In genomic region chr5:180829711-180830110, GRCh38 we compare ENCODE assay signal across 11 cellular contexts. TPM values are rescaled to one million over a fixed set of nuclear protein-coding genes. Genes with fewer than 3 reads are reported as not detected.
DNase-seq lines count a peak whose midpoint lies in the region; ATAC-seq and TF ChIP-seq lines count a peak whose summit lies in the region.
"Had no signal": no experiment of that assay in that cellular context is flagged by ENCODE, and none has a peak within 500 bp of the region (broad histone marks: within the 10 kb centered on the region; RNA-seq: fewer than 3 reads in every experiment).

No MANE protein-coding gene starts in this region.

- H3K36me3 Mint-ChIP-seq in naive thymus-derived CD8-positive, alpha-beta T cell = peaks cover 4 to 27% (median 26%) of the 10 kb centered on the region in 3 donors

- no peaks in the 10 kb centered on the region for H3K27me3 Mint-ChIP-seq in naive thymus-derived CD8-positive, alpha-beta T cell

- peak overlapping the region; percentile 77 for H3K4me3 ChIP-seq in right cardiac atrium (ENCODE audit: low read length)
- H3K4me3 ChIP-seq in body of pancreas = no peak overlapping the region
- peak overlapping the region; percentile 86 to 96 for H3K4me3 ChIP-seq in vagina

- POLR2A ChIA-PET in naive thymus-derived CD8-positive, alpha-beta T cell (lab: Charles Lee) = interaction anchor here (0.8 to 9.3 kb wide), 12 partner anchors 8 to 1206 kb away, joined by 3 to 642 read pairs (median 8); partner anchors contain the start of genes HNRNPH1, MGAT1, TRIM41 and ZFP62

- TF ChIP-seq POLR2A in body of pancreas (IDR thresholded peaks at IDR 0.05) (no peak), vagina (IDR thresholded peaks at IDR 0.05) (no peak)

- H3K4me1 Mint-ChIP-seq in naive thymus-derived CD8-positive, alpha-beta T cell = peaks cover 28 to 65% (median 62%) of the 10 kb centered on the region in 4 donors

- 97% methylated on average over 5 of the region's 5 CpGs for WGBS in right cardiac atrium
- 87 to 93% methylated on average over 5 of the region's 5 CpGs for WGBS in body of pancreas, 2 donors

- H3K4me1 ChIP-seq in right cardiac atrium (ENCODE audit: control insufficient read depth, insufficient read depth, low read length) (peaks cover 13% of the 10 kb centered on the region), body of pancreas (peaks cover 71% of the 10 kb centered on the region), vagina (peaks cover 68% of the 10 kb centered on the region)

- no peaks in the 10 kb centered on the region for H3K9me3 ChIP-seq in right cardiac atrium (ENCODE audit: control insufficient read depth, low read length)
- H3K9me3 ChIP-seq in body of pancreas = no peaks in the 10 kb centered on the region
- no peaks in the 10 kb centered on the region for H3K9me3 ChIP-seq in vagina

- H3K27ac ChIP-seq in right cardiac atrium (ENCODE audit: low read length) (peak overlapping the region; percentile 92), body of pancreas (peak overlapping the region in 3 of 4 donors; percentile 97 to 99 (median 99)), vagina (peak overlapping the region; percentile 98)

- peak overlapping the region; percentile 96 to 100 (median 98) for H3K27ac Mint-ChIP-seq in naive thymus-derived CD8-positive, alpha-beta T cell

- DNase-seq in right cardiac atrium (no peak), left cardiac atrium (no peak), body of pancreas (no peak), vagina (ENCODE audit: extremely low spot score in 2 of 2) (no peak), NCI-H2107 treated with DMSO at 0.1 percent for 48 hours (lab: John Stamatoyannopoulos, UW; ENCODE audit: unreplicated experiment) (no peak), NCI-H748 treated with DMSO at 0.1 percent for 48 hours (lab: John Stamatoyannopoulos, UW) (no peak)
- DNase-seq in naive thymus-derived CD8-positive, alpha-beta T cell = no peak
- DNase-seq: NCI-H1694; stimulated activated CD4-positive, alpha-beta T cell treated with anti-CD3 and anti-CD28 coated beads, Interleukin-15, amount 100 ng/mL, for 24 hours; SW 1271 had no signal

- peaks cover 0 to 5% (median 0%) of the 10 kb centered on the region in 9 donors for H3K9me3 Mint-ChIP-seq in naive thymus-derived CD8-positive, alpha-beta T cell

- intact Hi-C loops in right cardiac atrium (cut with DNase I) = no loop called here
- intact Hi-C loops in left cardiac atrium (cut with DNase I) = no loop called here
- intact Hi-C loops in body of pancreas (cut with DNase I) = no loop called here
- intact Hi-C loops in vagina (cut with DNase I) = loop anchor here (10.0 kb wide), 1 partner anchor 415 kb away; the partner anchor contains the start of gene RACK1

- ATAC-seq in right cardiac atrium = no peak
- no peak for ATAC-seq in left cardiac atrium
- ATAC-seq in body of pancreas = no peak
- ATAC-seq in naive thymus-derived CD8-positive, alpha-beta T cell = no peak
- no peak for ATAC-seq in GM19035 (IDR thresholded peaks at IDR 0.05; ENCODE audit: unreplicated experiment)

- H3K27me3 ChIP-seq in right cardiac atrium (ENCODE audit: control insufficient read depth, insufficient read depth) (no peaks in the 10 kb centered on the region), body of pancreas (no peaks in the 10 kb centered on the region), vagina (no peaks in the 10 kb centered on the region)

- H3K4me3 Mint-ChIP-seq in naive thymus-derived CD8-positive, alpha-beta T cell = peak overlapping the region; percentile 94 to 100 (median 96)

- H3K36me3 ChIP-seq in body of pancreas (replicated peaks in 1 of 2; ENCODE audit: insufficient read depth in 1 of 2, low read depth in 2 of 2) = no peaks in the 10 kb centered on the region
- peaks cover 0 to 15% of the 10 kb centered on the region in 2 donors for H3K36me3 ChIP-seq in vagina

- TF ChIP-seq CTCF in body of pancreas (IDR thresholded peaks at IDR 0.05) (no peak), vagina (IDR thresholded peaks at IDR 0.05) (no peak)

RNA-seq across cellular contexts. Expression of gene MGAT1, which starts 27.1 kb away (rescaled TPM):
- total RNA-seq in right cardiac atrium (100 to 1,000 TPM in 1 of 4 donors, 10 to 100 TPM in 3; 74.3 to 119 (median 82.7) TPM), left cardiac atrium (100 to 1,000 TPM in 1 of 2 donors, 10 to 100 TPM in 1; 95.8 to 133 TPM), body of pancreas (10 to 100 TPM; 96.2 to 98.8 TPM), vagina (152 TPM)
- 87.6 TPM for polyA plus RNA-seq in right cardiac atrium
- total RNA-seq in naive thymus-derived CD8-positive, alpha-beta T cell = 100 to 1,000 TPM; 195 to 205 TPM
- 100 to 1,000 TPM; 108 to 149 (median 111) TPM for polyA plus RNA-seq in naive thymus-derived CD8-positive, alpha-beta T cell

RNA-seq across cellular contexts. Expression of gene ZFP62, which starts 31.4 kb away (rescaled TPM):
- total RNA-seq in right cardiac atrium (10 to 100 TPM; 19.7 to 22.8 (median 20.6) TPM), left cardiac atrium (10 to 100 TPM; 14.4 to 16.8 TPM), body of pancreas (10 to 100 TPM; 17.1 to 24.6 TPM), vagina (22.3 TPM)
- polyA plus RNA-seq in right cardiac atrium = 12.0 TPM
- 10 to 100 TPM; 66.5 to 74.4 TPM for total RNA-seq in naive thymus-derived CD8-positive, alpha-beta T cell
- 10 to 100 TPM; 20.0 to 26.0 (median 25.7) TPM for polyA plus RNA-seq in naive thymus-derived CD8-positive, alpha-beta T cell

Comparison
In these comparisons a context has a peak if more than half of its experiments do, and no peak if none do; other contexts are left out.
1. H3K4me3 ChIP-seq: peak in right cardiac atrium (single experiment) and vagina (2 of 2); none in body of pancreas (0 of 2).
2. Peak in every context shown above with its lines, with median percentiles within 50 percentile points of each other: H3K27ac ChIP-seq.